Comparison of ENCODE assay signal across 8 cellular contexts in genomic region chr4:118353452-118353851, GRCh38. TPM values are rescaled to one million over a fixed set of nuclear protein-coding genes. Genes with fewer than 3 reads are reported as not detected.
DNase-seq lines count a peak whose midpoint lies in the region; ATAC-seq and FAIRE-seq lines count a peak whose summit lies in the region.

No MANE protein-coding gene starts in this region.

- H3K27me3 ChIP-seq in MG63 (no peaks in the 10 kb centered on the region), neuron (ENCODE audit: insufficient read depth, low read length) (peaks cover 39% of the 10 kb centered on the region)

- no peak for ATAC-seq in effector memory CD8-positive, alpha-beta T cell (replicated peaks)
- ATAC-seq in HG03108 (IDR thresholded peaks at IDR 0.05; ENCODE audit: unreplicated experiment), result no peak
- no peak for ATAC-seq in GM21529 (IDR thresholded peaks at IDR 0.05; ENCODE audit: unreplicated experiment)

- peak overlapping the region in 1 of 2 donors; percentile 55 for H3K27ac Mint-ChIP-seq in effector memory CD8-positive, alpha-beta T cell

- H3K9me3 ChIP-seq in MG63, result no peaks in the 10 kb centered on the region
- H3K9me3 ChIP-seq in neuron (ENCODE audit: low read length), result no peaks in the 10 kb centered on the region

- H3K27me3 Mint-ChIP-seq in effector memory CD8-positive, alpha-beta T cell, result peaks cover 78 to 93% of the 10 kb centered on the region in 2 donors

- peaks cover 8% of the 10 kb centered on the region in 2 donors for H3K4me1 Mint-ChIP-seq in effector memory CD8-positive, alpha-beta T cell (ENCODE audit: low read depth in 2 of 2)

- peaks cover 11% of the 10 kb centered on the region for H3K36me3 ChIP-seq in MG63
- H3K36me3 ChIP-seq in neuron (ENCODE audit: insufficient read depth, low read length), result no peaks in the 10 kb centered on the region

- peaks cover 3% of the 10 kb centered on the region for H3K36me3 Mint-ChIP-seq in effector memory CD8-positive, alpha-beta T cell (ENCODE audit: insufficient read depth)

- peak; percentile 36 for DNase-seq in D341Med (ENCODE audit: low spot score)
- DNase-seq in MG63, result peak; percentile 33
- no peak for DNase-seq in effector memory CD8-positive, alpha-beta T cell
- no peak for DNase-seq in HTR-8/SVneo (ENCODE audit: insufficient read length, low spot score)
- no peak for DNase-seq in activated CD4-positive, alpha-beta T cell treated with anti-CD3 and anti-CD28 coated beads, Interleukin-2, amount 50 U/mL, for 4 hours

- no peaks in the 10 kb centered on the region for H3K9me3 Mint-ChIP-seq in effector memory CD8-positive, alpha-beta T cell

- no peaks in the 10 kb centered on the region for H3K4me1 ChIP-seq in neuron (ENCODE audit: insufficient read depth, low read length)

- no peak for FAIRE-seq in HTR-8/SVneo (lab: Jason Lieb, UNC)

- H2AFZ ChIP-seq in neuron (ENCODE audit: low read depth, low read length), result peak overlapping the region; percentile 68

- peak overlapping the region; percentile 82 for H3K4me3 ChIP-seq in MG63
- peak overlapping the region; percentile 41 for H3K4me3 ChIP-seq in neuron (ENCODE audit: low read length)

- H3K4me3 Mint-ChIP-seq in effector memory CD8-positive, alpha-beta T cell, result peak overlapping the region; percentile 81 to 83

RNA-seq across cellular contexts. Expression of gene PRSS12, which starts 0.6 kb away (rescaled TPM):
- total RNA-seq in MG63 (2014; rRNA removed; shearing (Covaris generic); ENCODE audit: low replicate concordance), result 113 and 165 TPM in 2 replicates

Comparison
In these comparisons a context has a peak if more than half of its experiments do, and no peak if none do; other contexts are left out.
1. DNase-seq: peak in D341Med (single experiment) and MG63 (single experiment); none in effector memory CD8-positive, alpha-beta T cell (0 of 3), HTR-8/SVneo (single experiment) and activated CD4-positive, alpha-beta T cell treated with anti-CD3 and anti-CD28 coated beads, Interleukin-2, amount 50 U/mL, for 4 hours (0 of 2).